In the genomic region with DNA sequence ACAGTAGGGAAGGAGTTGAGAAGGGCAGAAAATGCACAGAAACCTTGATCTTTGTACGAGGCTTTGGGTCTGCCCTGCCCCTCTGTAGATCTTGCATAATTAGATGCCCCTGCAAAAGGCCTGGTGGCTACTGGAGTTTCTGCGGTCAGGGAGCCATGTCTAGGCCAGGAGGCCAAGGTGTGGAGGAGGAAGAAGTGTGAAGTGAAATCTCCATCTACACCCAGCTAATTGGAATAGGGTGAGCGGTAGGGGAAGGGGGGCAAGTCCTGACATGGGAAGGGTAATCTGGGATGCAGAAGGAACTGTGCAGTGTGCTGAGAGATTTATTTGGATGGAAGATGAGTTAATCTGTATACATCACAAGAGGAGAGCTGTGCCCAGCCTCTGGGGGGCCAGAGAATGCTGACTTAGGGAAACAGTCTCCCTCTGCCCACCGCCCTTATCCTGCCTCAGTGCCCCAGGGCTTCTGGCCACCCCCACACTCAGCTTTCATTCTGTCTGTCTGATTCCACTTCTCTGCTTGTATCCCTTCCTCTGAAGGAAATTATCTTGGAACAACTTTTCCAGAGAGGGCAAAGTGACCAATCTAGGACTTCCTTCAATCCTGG, we compare ENCODE assay signal across 24 cellular contexts.
"Had no signal": no experiment of that assay in that cellular context is flagged by ENCODE, and none has a peak within 500 bp of the region (broad histone marks: within the 10 kb centered on the region; RNA-seq: fewer than 3 reads in every experiment).

No MANE protein-coding gene starts in this region.

- H3K9me3 ChIP-seq: adrenal gland, Peyer's patch had no signal

- H3K4me3 ChIP-seq: adrenal gland, Peyer's patch had no signal

- H3K27me3 ChIP-seq: adrenal gland had no signal

- DNase-seq: activated CD4-positive, alpha-beta memory T cell treated with anti-CD3 and anti-CD28 coated beads for 36 hours; activated CD4-positive, alpha-beta T cell treated with anti-CD3 and anti-CD28 coated beads, Interleukin-2, amount 10 ng/mL, durations not matched to agents 7 days and 5 days; activated CD4-positive, CD25-positive, alpha-beta regulatory T cell; activated CD8-positive, alpha-beta memory T cell treated with anti-CD3 and anti-CD28 coated beads for 24 hours; activated gamma-delta T cell; activated naive CD4-positive, alpha-beta T cell treated with anti-CD3 and anti-CD28 coated beads, Interleukin-2, amount 50 U/mL, for 16 hours; activated naive CD8-positive, alpha-beta T cell treated with anti-CD3 and anti-CD28 coated beads, Interleukin-2, amount 10 ng/mL, durations not matched to agents 7 days and 5 days; activated T-cell treated with anti-CD3 and anti-CD28 coated beads, Interleukin-2, amount 50 U/mL, for 48 hours; adrenal gland; anterior cingulate cortex; caudate nucleus; Karpas-422; MM.1S; NCI-H1105 treated with DMSO at 0.1 percent for 48 hours; NCI-H1436 treated with DMSO at 0.1 percent for 48 hours; NCI-H1930; NCI-H2171; NCI-H2227 treated with DMSO at 0.1 percent for 48 hours; NCI-H446 treated with DMSO at 0.1 percent for 48 hours; NCI-H524 treated with DMSO at 0.1 percent for 48 hours; NCI-H748 treated with DMSO at 0.1 percent for 48 hours; Peyer's patch; SHP77 had no signal

- ATAC-seq: activated T-helper 17 cell treated with anti-CD3 and anti-CD28 coated beads, Interleukin-2, amount 50 U/mL, for 72 hours had no signal

- H3K27ac ChIP-seq: adrenal gland, Peyer's patch had no signal
